ENCODE assay signal across 1 cellular context in genomic region chr3:32703491-32703968, GRCh38.
TF ChIP-seq lines count a peak whose summit lies in the region.

No MANE protein-coding gene starts in this region.

TF ChIP-seq in HepG2, 621 proteins besides CTCF, POLR2A, EP300 and RAD21 (continued from another document):
- TF ChIP-seq SMAD3 (CRISPR knock-in tag; IDR thresholded peaks at IDR 0.05), result no peak
- TF ChIP-seq, protein P1, sequence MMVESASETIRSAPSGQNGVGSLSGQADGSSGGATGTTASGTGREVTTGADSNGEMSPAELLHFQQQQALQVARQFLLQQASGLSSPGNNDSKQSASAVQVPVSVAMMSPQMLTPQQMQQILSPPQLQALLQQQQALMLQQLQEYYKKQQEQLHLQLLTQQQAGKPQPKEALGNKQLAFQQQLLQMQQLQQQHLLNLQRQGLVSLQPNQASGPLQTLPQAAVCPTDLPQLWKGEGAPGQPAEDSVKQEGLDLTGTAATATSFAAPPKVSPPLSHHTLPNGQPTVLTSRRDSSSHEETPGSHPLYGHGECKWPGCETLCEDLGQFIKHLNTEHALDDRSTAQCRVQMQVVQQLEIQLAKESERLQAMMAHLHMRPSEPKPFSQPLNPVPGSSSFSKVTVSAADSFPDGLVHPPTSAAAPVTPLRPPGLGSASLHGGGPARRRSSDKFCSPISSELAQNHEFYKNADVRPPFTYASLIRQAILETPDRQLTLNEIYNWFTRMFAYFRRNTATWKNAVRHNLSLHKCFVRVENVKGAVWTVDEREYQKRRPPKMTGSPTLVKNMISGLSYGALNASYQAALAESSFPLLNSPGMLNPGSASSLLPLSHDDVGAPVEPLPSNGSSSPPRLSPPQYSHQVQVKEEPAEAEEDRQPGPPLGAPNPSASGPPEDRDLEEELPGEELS (CRISPR knock-in tag; IDR thresholded peaks at IDR 0.05), result no peak
- TF ChIP-seq SMC3 (IDR thresholded peaks at IDR 0.05; ENCODE audit: low read length), result 0 out of 2 replicates have a peak, but pooled peaks have one; percentile 3
- TF ChIP-seq RXRB (CRISPR knock-in tag; IDR thresholded peaks at IDR 0.05; ENCODE audit: borderline replicate concordance), result peak; percentile 67; the same call in 1 of the 2 replicates
- TF ChIP-seq REPIN1 (CRISPR knock-in tag; IDR thresholded peaks at IDR 0.05; ENCODE audit: borderline replicate concordance, low read depth), result peak; percentile 85
- TF ChIP-seq, protein P2, sequence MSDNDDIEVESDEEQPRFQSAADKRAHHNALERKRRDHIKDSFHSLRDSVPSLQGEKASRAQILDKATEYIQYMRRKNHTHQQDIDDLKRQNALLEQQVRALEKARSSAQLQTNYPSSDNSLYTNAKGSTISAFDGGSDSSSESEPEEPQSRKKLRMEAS (IDR thresholded peaks at IDR 0.05), result 0 out of 2 replicates have a peak, but pooled peaks have one; percentile 14
- peak; percentile 84; the same call in 1 of the 2 replicates for TF ChIP-seq LCORL (IDR thresholded peaks at IDR 0.05)
- TF ChIP-seq LCORL (CRISPR knock-in tag; IDR thresholded peaks at IDR 0.05), result no peak
- TF ChIP-seq CEBPG (CRISPR knock-in tag; IDR thresholded peaks at IDR 0.05), result peak; percentile 84
- TF ChIP-seq SNAPC4 (CRISPR knock-in tag; IDR thresholded peaks at IDR 0.05), result no peak
